In genomic region chr18:60007641-60008040, GRCh38 we compare ENCODE assay signal across 34 cellular contexts.
"Had no signal": no experiment of that assay in that cellular context is flagged by ENCODE, and none has a peak within 500 bp of the region (broad histone marks: within the 10 kb centered on the region; RNA-seq: fewer than 3 reads in every experiment).

No MANE protein-coding gene starts in this region.

- H3K27ac ChIP-seq: adrenal gland, body of pancreas, brain microvascular endothelial cell, breast epithelium, VCaP had no signal

- DNase-seq: activated B cell treated with CpG ODN at 0.5 μM for 24 hours; activated CD4-positive, alpha-beta memory T cell treated with anti-CD3 and anti-CD28 coated beads for 36 hours; activated CD4-positive, alpha-beta T cell treated with anti-CD3 and anti-CD28 coated beads for 4 hours; activated CD4-positive, alpha-beta T cell treated with anti-CD3 and anti-CD28 coated beads, Interleukin-2, amount 10 ng/mL, durations not matched to agents 24 days and 14 days; activated CD4-positive, alpha-beta T cell treated with anti-CD3 and anti-CD28 coated beads, Interleukin-2, amount 50 U/mL, for 1 hour; activated CD4-positive, alpha-beta T cell treated with anti-CD3 and anti-CD28 coated beads, Interleukin-2, amount 50 U/mL, for 4 hours; activated CD4-positive, CD25-positive, alpha-beta regulatory T cell treated with anti-CD3 and anti-CD28 coated beads, Interleukin-2, amount 50 U/mL, for 72 hours; activated CD8-positive, alpha-beta memory T cell treated with anti-CD3 and anti-CD28 coated beads, Interleukin-2, amount 50 U/mL, for 4 hours; activated CD8-positive, alpha-beta T cell treated with anti-CD3 and anti-CD28 coated beads for 36 hours; activated effector memory CD4-positive, alpha-beta T cell treated with anti-CD3 and anti-CD28 coated beads, Interleukin-2, amount 50 U/mL, for 16 hours; activated gamma-delta T cell treated with Interleukin-2 at 50 U/mL for 16 hours; activated naive CD4-positive, alpha-beta T cell; activated naive CD4-positive, alpha-beta T cell treated with anti-CD3 and anti-CD28 coated beads for 36 hours; activated naive CD4-positive, alpha-beta T cell treated with anti-CD3 and anti-CD28 coated beads, Interleukin-2, amount 50 U/mL, for 16 hours; activated naive CD8-positive, alpha-beta T cell treated with anti-CD3 and anti-CD28 coated beads for 36 hours; activated T-cell treated with anti-CD3 and anti-CD28 coated beads for 4 hours; activated T-cell treated with anti-CD3 and anti-CD28 coated beads, Interleukin-2, amount 50 U/mL, for 1 hour; activated T-cell treated with anti-CD3 and anti-CD28 coated beads, Interleukin-2, amount 50 U/mL, for 4 hours; activated T-cell treated with anti-CD3 and anti-CD28 coated beads, Interleukin-2, amount 50 U/mL, for 72 hours; adrenal gland; amniotic stem cell; aorta; body of pancreas; brain microvascular endothelial cell; central memory CD4-positive, alpha-beta T cell; T-helper 1 cell; T-helper 2 cell; T-helper 9 cell had no signal

- H3K27me3 ChIP-seq: adrenal gland, body of pancreas, brain microvascular endothelial cell, breast epithelium had no signal

- ATAC-seq: activated CD8-positive, alpha-beta T cell treated with anti-CD3 and anti-CD28 coated beads for 36 hours; activated naive CD4-positive, alpha-beta T cell treated with anti-CD3 and anti-CD28 coated beads, Interleukin-2, amount 50 U/mL, for 72 hours; activated T-cell treated with anti-CD3 and anti-CD28 coated beads, Interleukin-2, amount 50 U/mL, for 4 hours; activated T-cell treated with anti-CD3 and anti-CD28 coated beads, Interleukin-2, amount 50 U/mL, for 72 hours; activated T-helper 17 cell treated with anti-CD3 and anti-CD28 coated beads, Interleukin-2, amount 50 U/mL, for 72 hours; body of pancreas had no signal

- H3K4me3 ChIP-seq: adrenal gland, body of pancreas, breast epithelium had no signal

- H3K4me1 ChIP-seq: adrenal gland, body of pancreas, breast epithelium had no signal

- H3K36me3 ChIP-seq: adrenal gland, brain microvascular endothelial cell, breast epithelium had no signal

- H3K9me3 ChIP-seq: adrenal gland, body of pancreas, breast epithelium had no signal

- FAIRE-seq: astrocyte, TTC549 had no signal
